Comparison of ENCODE assay signal across 14 cellular contexts in genomic region chr4:182019148-182019652, GRCh38.
DNase-seq lines count a peak whose midpoint lies in the region; ATAC-seq and TF ChIP-seq lines count a peak whose summit lies in the region.
"Had no signal": no experiment of that assay in that cellular context is flagged by ENCODE, and none has a peak within 500 bp of the region (broad histone marks: within the 10 kb centered on the region; RNA-seq: fewer than 3 reads in every experiment).

No MANE protein-coding gene starts in this region.

- no peaks in the 10 kb centered on the region for H3K4me1 ChIP-seq in BE2C
- H3K4me1 ChIP-seq: esophagus squamous epithelium had no signal

- peaks cover 17% of the 10 kb centered on the region for H3K4me1 Mint-ChIP-seq in HFFc6 (ENCODE audit: low read depth)

- no peaks in the 10 kb centered on the region for H3K36me3 Mint-ChIP-seq in HFFc6 (ENCODE audit: low read depth)

- H3K36me3 ChIP-seq in BE2C: no peaks in the 10 kb centered on the region
- H3K36me3 ChIP-seq: esophagus squamous epithelium had no signal

- ATAC-seq in GM19372 (IDR thresholded peaks at IDR 0.05; ENCODE audit: low read depth, unreplicated experiment) (peak; percentile 83), HG02763 (IDR thresholded peaks at IDR 0.05; ENCODE audit: unreplicated experiment) (peak; percentile 82), HG03460 (IDR thresholded peaks at IDR 0.05; ENCODE audit: unreplicated experiment) (peak; percentile 88), sciatic nerve (no peak)

- no peak overlapping the region for H3K4me3 Mint-ChIP-seq in HFFc6

- intact Hi-C loops in sciatic nerve (cut with DNase I): no loop called here

- no peaks in the 10 kb centered on the region for H3K9me3 ChIP-seq in BE2C
- H3K9me3 ChIP-seq: esophagus squamous epithelium had no signal

- H3K9me3 Mint-ChIP-seq in HFFc6: no peaks in the 10 kb centered on the region

- no peak overlapping the region for H3K4me3 ChIP-seq in BE2C (ENCODE audit: low read depth, low read length)
- H3K4me3 ChIP-seq: esophagus squamous epithelium, PC-9 had no signal

- in situ Hi-C loops in GM13977 (cut with MboI; ENCODE audit: low pct_unique_long_range_greater_than_20kb, low sequenced_read_pairs, unreplicated experiment): no loop called here

- peaks cover 2% of the 10 kb centered on the region; the same call in 1 of the 2 replicates for H3K27me3 Mint-ChIP-seq in HFFc6 (ENCODE audit: insufficient read depth)

- H3K27ac Mint-ChIP-seq in HFFc6: no peak overlapping the region

- no peaks in the 10 kb centered on the region for H3K27me3 ChIP-seq in BE2C
- H3K27me3 ChIP-seq: esophagus squamous epithelium had no signal

- TF ChIP-seq CTCF in GM13977 (IDR thresholded peaks at IDR 0.05; ENCODE audit: extremely low read depth, insufficient read depth, missing control alignments) (no peak), HFFc6 (IDR thresholded peaks at IDR 0.05) (no peak), BE2C (IDR thresholded peaks at IDR 0.05; ENCODE audit: low read depth, low read length) (no peak)

- DNase-seq in GM13977 (ENCODE audit: low spot score): peak; percentile 45
- DNase-seq in sciatic nerve (ENCODE audit: low spot score): no peak
- no peak for DNase-seq in HFFc6
- DNase-seq in BE2C: no peak
- DNase-seq in ecto neural progenitor cell (ENCODE audit: low spot score): no peak
- DNase-seq: activated T-cell treated with anti-CD3 and anti-CD28 coated beads, Interleukin-2, amount 50 U/mL, for 48 hours; esophagus squamous epithelium; islet precursor cell; NCI-H2029; PC-9; substantia nigra had no signal
